ENCODE assay signal across 8 cellular contexts in genomic region chr22:44550666-44551491, GRCh38. TPM values are rescaled to one million over a fixed set of nuclear protein-coding genes. Genes with fewer than 3 reads are reported as not detected.
DNase-seq lines count a peak whose midpoint lies in the region; ATAC-seq, FAIRE-seq and TF ChIP-seq lines count a peak whose summit lies in the region.

No MANE protein-coding gene starts in this region.

- H3K4me1 Mint-ChIP-seq in progenitor cell of endocrine pancreas (ENCODE audit: low read depth), result no peaks in the 10 kb centered on the region

- H3K4me1 ChIP-seq in OCI-LY7 (ENCODE audit: insufficient read depth, low read length, poor library complexity, severe bottlenecking), result no peaks in the 10 kb centered on the region
- H3K4me1 ChIP-seq in endothelial cell of umbilical vein (ENCODE audit: control insufficient read depth, extremely low read depth, insufficient read depth, low read length), result no peaks in the 10 kb centered on the region
- H3K4me1 ChIP-seq in ovary (ENCODE audit: insufficient read depth), result peaks cover 3% of the 10 kb centered on the region

- H3K9me3 Mint-ChIP-seq in progenitor cell of endocrine pancreas (ENCODE audit: low read depth), result no peaks in the 10 kb centered on the region

- H2AFZ ChIP-seq in OCI-LY7 (ENCODE audit: low read length), result 0 out of 2 replicates have a peak overlapping the region, but pooled peaks have one; percentile 14
- no peak overlapping the region for H2AFZ ChIP-seq in endothelial cell of umbilical vein (ENCODE audit: low read depth, low read length)

- H3K9ac ChIP-seq in endothelial cell of umbilical vein (replicated peaks; ENCODE audit: extremely low read depth, insufficient read depth, low read length), result no peak overlapping the region

- no peak overlapping the region for H3K4me3 Mint-ChIP-seq in progenitor cell of endocrine pancreas (ENCODE audit: low read depth)

- intact Hi-C loops in OCI-LY7 (cut with micrococcal nuclease; ENCODE audit: unreplicated experiment) (no loop called here), endothelial cell of umbilical vein (cut with micrococcal nuclease) (no loop called here), ovary (cut with DNase I) (no loop called here)

- no peak for TF ChIP-seq CTCF in GM13976 (IDR thresholded peaks at IDR 0.05; ENCODE audit: borderline replicate concordance, control extremely low read depth, extremely low read depth, insufficient read depth, missing control alignments)
- no peak for TF ChIP-seq CTCF in OCI-LY7 (conservative IDR thresholded peaks at IDR 0.05; ENCODE audit: low read length)
- no peak for TF ChIP-seq CTCF in endothelial cell of umbilical vein (IDR thresholded peaks at IDR 0.05; ENCODE audit: extremely low read depth in 1 of 2, insufficient read depth in 1 of 2, low read depth in 1 of 2, low read length in 2 of 2)
- no peak for TF ChIP-seq CTCF in ovary (IDR thresholded peaks at IDR 0.05)
- no peak for TF ChIP-seq CTCF in progenitor cell of endocrine pancreas (IDR thresholded peaks at IDR 0.05; ENCODE audit: unreplicated experiment)

- TF ChIP-seq POLR2A in endothelial cell of umbilical vein (IDR thresholded peaks at IDR 0.05; ENCODE audit: low read depth, low read length) (no peak), ovary (IDR thresholded peaks at IDR 0.05) (no peak)

- no peak for TF ChIP-seq EP300 in ovary (IDR thresholded peaks at IDR 0.05)

- ATAC-seq in HG03432 (IDR thresholded peaks at IDR 0.05; ENCODE audit: unreplicated experiment), result no peak
- no peak for ATAC-seq in GM19035 (IDR thresholded peaks at IDR 0.05; ENCODE audit: unreplicated experiment)

- H3K4me2 ChIP-seq in OCI-LY7 (ENCODE audit: low read length), result 0 out of 2 replicates have a peak overlapping the region, but pooled peaks have one; percentile 34
- no peak overlapping the region for H3K4me2 ChIP-seq in endothelial cell of umbilical vein (ENCODE audit: insufficient read depth, low read length)

- no peak overlapping the region for H3K4me3 ChIP-seq in OCI-LY7 (ENCODE audit: low read depth, low read length, poor library complexity, severe bottlenecking)
- H3K4me3 ChIP-seq in endothelial cell of umbilical vein (replicated peaks in 1 of 3; ENCODE audit: insufficient read depth in 1 of 3, low read depth in 1 of 3, low read length in 3 of 3), result no peak overlapping the region
- peak overlapping the region; percentile 36 for H3K4me3 ChIP-seq in ovary

- H3K79me2 ChIP-seq in OCI-LY7 (ENCODE audit: insufficient read depth, low read depth, low read length) (no peaks in the 10 kb centered on the region), endothelial cell of umbilical vein (ENCODE audit: control insufficient read depth, insufficient read depth, low read length) (no peaks in the 10 kb centered on the region)

- dilution Hi-C loops in endothelial cell of umbilical vein (cut with MboI; ENCODE audit: extremely low pct_ligation_motif_present, low sequenced_read_pairs), result no loop called here

- in situ Hi-C loops in GM13976 (cut with MboI; ENCODE audit: low sequenced_read_pairs, unreplicated experiment), result no loop called here

- POLR2A ChIA-PET in OCI-LY7 (lab: Charles Lee) (no interaction called here), endothelial cell of umbilical vein (lab: Charles Lee) (no interaction called here)

- no peak overlapping the region for H3K27ac Mint-ChIP-seq in progenitor cell of endocrine pancreas

- no peaks in the 10 kb centered on the region for H3K9me2 ChIP-seq in OCI-LY7 (ENCODE audit: insufficient read depth, low read length)

- DNase-seq in GM13976 (ENCODE audit: low spot score) (peak; percentile 51), OCI-LY7 (ENCODE audit: low spot score) (no peak), endothelial cell of umbilical vein (ENCODE audit: low read depth, low spot score) (peak; percentile 1), ovary (peak; percentile 78 to 88 (median 87)), occipital lobe (lab: John Stamatoyannopoulos, UW) (no peak), progenitor cell of endocrine pancreas (ENCODE audit: low spot score, unreplicated experiment) (no peak)

- H4K20me1 ChIP-seq in OCI-LY7 (ENCODE audit: insufficient read depth, low read length), result no peaks in the 10 kb centered on the region
- no peaks in the 10 kb centered on the region for H4K20me1 ChIP-seq in endothelial cell of umbilical vein (replicated peaks; ENCODE audit: control insufficient read depth, extremely low read depth, insufficient read depth, low read length)

- no peaks in the 10 kb centered on the region for H3K36me3 Mint-ChIP-seq in progenitor cell of endocrine pancreas (ENCODE audit: insufficient read depth)

- 1 to 8% (median 5%) methylated on average over 22 of the region's 22 CpGs for WGBS in ovary, 3 donors

- no peaks in the 10 kb centered on the region for H3K9me3 ChIP-seq in OCI-LY7 (ENCODE audit: low read length)
- no peaks in the 10 kb centered on the region for H3K9me3 ChIP-seq in endothelial cell of umbilical vein (replicated peaks; ENCODE audit: control insufficient read depth, insufficient read depth, low read length)
- H3K9me3 ChIP-seq in ovary, result no peaks in the 10 kb centered on the region

- no peak for FAIRE-seq in endothelial cell of umbilical vein (lab: Jason Lieb, UNC)

- H3K27me3 Mint-ChIP-seq in progenitor cell of endocrine pancreas, result peaks cover 23% of the 10 kb centered on the region

- H3K9me1 ChIP-seq in endothelial cell of umbilical vein (replicated peaks; ENCODE audit: control insufficient read depth, extremely low read depth, insufficient read depth, low read length), result no peaks in the 10 kb centered on the region

- H3K27ac ChIP-seq in OCI-LY7 (ENCODE audit: low read depth, low read length, poor library complexity, severe bottlenecking) (no peak overlapping the region), endothelial cell of umbilical vein (ENCODE audit: insufficient read depth, low read depth, low read length) (no peak overlapping the region), ovary (peak overlapping the region in 1 of 2 donors; percentile 45)

- H3K36me3 ChIP-seq in OCI-LY7 (ENCODE audit: insufficient read depth, low read length), result no peaks in the 10 kb centered on the region
- no peaks in the 10 kb centered on the region for H3K36me3 ChIP-seq in endothelial cell of umbilical vein (ENCODE audit: control insufficient read depth in 2 of 2, extremely low read depth in 1 of 2, insufficient read depth in 2 of 2, low read length in 2 of 2)
- H3K36me3 ChIP-seq in ovary, result no peaks in the 10 kb centered on the region

- CTCF ChIA-PET in OCI-LY7 (lab: Charles Lee; ENCODE audit: unreplicated experiment), result no interaction called here
- CTCF ChIA-PET in endothelial cell of umbilical vein (lab: Charles Lee), result interaction anchor here (1.2 kb wide), 1 partner anchor 16 kb away, joined by 5 read pairs; no protein-coding TSS in a partner anchor

- BruUV-seq in OCI-LY7 (replicated peaks; lab: Mats Ljungman, UMichigan), result no TSS peak
- no TSS peak for BruUV-seq in endothelial cell of umbilical vein (replicated peaks; lab: Mats Ljungman, UMichigan)

- no peaks in the 10 kb centered on the region for H3K27me3 ChIP-seq in endothelial cell of umbilical vein (ENCODE audit: control insufficient read depth in 2 of 2, insufficient read depth in 2 of 2, low read length in 2 of 2)
- H3K27me3 ChIP-seq in ovary, result no peaks in the 10 kb centered on the region

TF ChIP-seq in endothelial cell of umbilical vein, 7 proteins besides CTCF, POLR2A, EP300 and RAD21:
- TF ChIP-seq MYC (IDR thresholded peaks at IDR 0.05; ENCODE audit: low read depth, low read length), result no peak
- no peak for TF ChIP-seq POLR2AphosphoS5 (IDR thresholded peaks at IDR 0.05; ENCODE audit: insufficient read depth, low read depth, low read length)
- no peak for TF ChIP-seq GATA2 (IDR thresholded peaks at IDR 0.05; ENCODE audit: insufficient read depth, insufficient read length, low read depth, low read length)
- TF ChIP-seq MAX (IDR thresholded peaks at IDR 0.05; ENCODE audit: insufficient read depth, insufficient read length), result no peak
- TF ChIP-seq EZH2 (IDR thresholded peaks at IDR 0.05; ENCODE audit: borderline replicate concordance, low read depth, low read length, severe bottlenecking), result no peak
- no peak for TF ChIP-seq JUN (IDR thresholded peaks at IDR 0.05; ENCODE audit: borderline replicate concordance, insufficient read depth, insufficient read length, low read depth)

RNA-seq across cellular contexts. Expression of gene RTL6, which starts 52.8 kb away (rescaled TPM):
- total RNA-seq in OCI-LY7 (2014; rRNA removed; shearing (Covaris generic)), result 8.7 and 9.8 TPM in 2 replicates
- total RNA-seq in OCI-LY7 (2022) (10.6 and 12.3 TPM in 2 replicates), endothelial cell of umbilical vein (18.6 and 19.8 TPM in 2 replicates), ovary (10 to 100 TPM; 17.3 to 46.7 (median 37.9) TPM), occipital lobe (62.2 TPM), progenitor cell of endocrine pancreas (48.8 and 50.4 TPM in 2 replicates)
- polyA plus RNA-seq in endothelial cell of umbilical vein (17.5 and 20.2 TPM in 2 replicates), ovary (10 to 100 TPM; 14.8 to 22.3 TPM)
- polyA plus RNA-seq in endothelial cell of umbilical vein (2011; cell fraction: cytosol; rRNA removed), result 15.5 and 18.3 TPM in 2 replicates
- polyA plus RNA-seq in endothelial cell of umbilical vein (2011; cell fraction: nucleus; rRNA removed), result 9.1 and 10.1 TPM in 2 replicates
- 13.4 and 13.9 TPM in 2 replicates for polyA plus RNA-seq in endothelial cell of umbilical vein (2012)
- 37.7 and 44.5 TPM in 2 replicates for polyA minus RNA-seq in endothelial cell of umbilical vein
- polyA minus RNA-seq in endothelial cell of umbilical vein (2011; cell fraction: cytosol; rRNA and poly(A)+ RNA removed), result 32.7 TPM
- 13.3 and 16.3 TPM in 2 replicates for polyA minus RNA-seq in endothelial cell of umbilical vein (2011; cell fraction: nucleus; rRNA and poly(A)+ RNA removed)

Comparison
In these comparisons a context has a peak if more than half of its experiments do, and no peak if none do; other contexts are left out.
1. DNase-seq: peak in GM13976 (single experiment), endothelial cell of umbilical vein (single experiment) and ovary (5 of 5); none in OCI-LY7 (single experiment), occipital lobe (single experiment) and progenitor cell of endocrine pancreas (single experiment).